ENCODE assay signal across 14 cellular contexts in genomic region chr3:141992512-141992911, GRCh38.
DNase-seq lines count a peak whose midpoint lies in the region; ATAC-seq and TF ChIP-seq lines count a peak whose summit lies in the region.
"Had no signal": no experiment of that assay in that cellular context is flagged by ENCODE, and none has a peak within 500 bp of the region (broad histone marks: within the 10 kb centered on the region; RNA-seq: fewer than 3 reads in every experiment).

No MANE protein-coding gene starts in this region.

- 55 to 60% methylated on average over 2 of the region's 2 CpGs for WGBS in lower leg skin, 2 donors

- peak overlapping the region in 5 of 6 donors; percentile 8 to 71 (median 36) for H3K27ac Mint-ChIP-seq in immature natural killer cell

- TF ChIP-seq CTCF in coronary artery (IDR thresholded peaks at IDR 0.05), result no peak
- TF ChIP-seq CTCF in lower leg skin (IDR thresholded peaks at IDR 0.05), result no peak

- peaks cover 0 to 3% (median 0%) of the 10 kb centered on the region in 3 donors for H3K27me3 Mint-ChIP-seq in immature natural killer cell (ENCODE audit: low read depth in 3 of 3)
- H3K27me3 Mint-ChIP-seq: activated naive CD4-positive, alpha-beta T cell treated with anti-CD3 and anti-CD28 coated beads, Interleukin-2, amount 50 U/mL, for 24 hours had no signal

- DNase-seq in immature natural killer cell, result no peak
- no peak for DNase-seq in coronary artery (ENCODE audit: low spot score)
- DNase-seq in lower leg skin (ENCODE audit: low spot score in 2 of 2), result no peak
- no peak for DNase-seq in kidney glomerular epithelial cell (lab: John Stamatoyannopoulos, UW)
- DNase-seq: left ventricle myocardium superior; NCI-H1417 treated with DMSO at 0.1 percent for 48 hours; nucleus accumbens; SK-N-SH; stimulated activated CD4-positive, alpha-beta T cell treated with anti-CD3 and anti-CD28 coated beads, Interleukin-15, amount 100 ng/mL, for 24 hours had no signal

- no peak overlapping the region for H3K27ac ChIP-seq in coronary artery

- peak; percentile 56 for ATAC-seq in GM18858 (IDR thresholded peaks at IDR 0.05; ENCODE audit: unreplicated experiment)
- ATAC-seq in GM21360 (IDR thresholded peaks at IDR 0.05; ENCODE audit: unreplicated experiment), result peak; percentile 52
- ATAC-seq in HG03108 (IDR thresholded peaks at IDR 0.05; ENCODE audit: unreplicated experiment), result peak; percentile 35
- ATAC-seq: gastroesophageal sphincter, left ventricle myocardium superior had no signal

- TF ChIP-seq POLR2A in lower leg skin (IDR thresholded peaks at IDR 0.05), result no peak

- peaks cover 18 to 48% of the 10 kb centered on the region in 2 donors for H3K4me1 Mint-ChIP-seq in immature natural killer cell

- no peak overlapping the region for H3K4me3 Mint-ChIP-seq in immature natural killer cell
- H3K4me3 Mint-ChIP-seq: activated naive CD4-positive, alpha-beta T cell treated with anti-CD3 and anti-CD28 coated beads, Interleukin-2, amount 50 U/mL, for 24 hours had no signal

- no peak overlapping the region for H3K4me3 ChIP-seq in coronary artery
- H3K4me3 ChIP-seq in lower leg skin (ENCODE audit: low read depth, poor library complexity, severe bottlenecking), result no peak overlapping the region
- H3K4me3 ChIP-seq: gastroesophageal sphincter had no signal

- no peaks in the 10 kb centered on the region for H3K9me3 Mint-ChIP-seq in immature natural killer cell
- H3K9me3 Mint-ChIP-seq: activated naive CD4-positive, alpha-beta T cell treated with anti-CD3 and anti-CD28 coated beads, Interleukin-2, amount 50 U/mL, for 24 hours had no signal

- intact Hi-C loops in lower leg skin (cut with DNase I; ENCODE audit: low total_unique reads), result no loop called here

- peaks cover 0 to 14% (median 5%) of the 10 kb centered on the region in 3 donors for H3K36me3 Mint-ChIP-seq in immature natural killer cell
